Comparison of ENCODE assay signal across 26 cellular contexts in the genomic region with DNA sequence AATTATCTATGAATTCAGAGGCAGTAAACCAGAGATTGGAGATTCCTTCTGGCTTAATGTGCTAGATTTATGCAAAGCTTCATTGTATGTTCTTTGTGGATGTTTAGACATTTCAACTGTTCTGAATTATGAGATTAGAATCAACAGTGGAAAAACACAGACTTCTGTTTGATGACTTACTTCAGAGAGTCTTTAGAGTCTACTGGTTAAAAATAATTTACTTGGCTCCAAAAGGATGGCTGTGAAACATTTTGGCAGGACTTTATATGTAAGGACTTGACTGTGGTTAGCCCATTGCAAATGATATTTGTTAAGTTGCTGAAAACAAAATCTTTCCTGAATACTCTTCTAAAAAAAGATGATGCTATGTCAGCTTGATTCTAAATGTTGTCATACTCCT. TPM values are rescaled to one million over a fixed set of nuclear protein-coding genes. Genes with fewer than 3 reads are reported as not detected.
A peak's percentile ranks its signal among the peaks of the same experiment; 100 is the strongest.
DNase-seq lines count a peak whose midpoint lies in the region; ATAC-seq, FAIRE-seq and TF ChIP-seq lines count a peak whose summit lies in the region.
"Had no signal": no experiment of that assay in that cellular context is flagged by ENCODE, and none has a peak within 500 bp of the region (broad histone marks: within the 10 kb centered on the region; RNA-seq: fewer than 3 reads in every experiment).

No MANE protein-coding gene starts in this region.

- no peak for TF ChIP-seq CTCF in astrocyte (IDR thresholded peaks at IDR 0.05; ENCODE audit: insufficient read depth, low read depth, low read length)
- TF ChIP-seq CTCF in fibroblast of mammary gland (conservative IDR thresholded peaks at IDR 0.05; ENCODE audit: control insufficient read depth, insufficient read depth, low read depth, low read length) = no peak
- no peak for TF ChIP-seq CTCF in lower lobe of right lung (IDR thresholded peaks at IDR 0.05)

- no peak overlapping the region for H3K4me3 Mint-ChIP-seq in astrocyte (ENCODE audit: unreplicated experiment)
- H3K4me3 Mint-ChIP-seq: activated CD4-positive, alpha-beta memory T cell treated with anti-CD3 and anti-CD28 coated beads, Interleukin-2, amount 10 ng/mL, durations not matched to agents 7 days and 5 days; CD8-positive, alpha-beta T cell had no signal

- no peaks in the 10 kb centered on the region for H3K79me2 ChIP-seq in astrocyte (ENCODE audit: insufficient read depth, low read length)

- no peaks in the 10 kb centered on the region for H4K20me1 ChIP-seq in astrocyte (ENCODE audit: insufficient read depth, low read length)

- peaks cover 9% of the 10 kb centered on the region for H3K4me1 Mint-ChIP-seq in astrocyte (ENCODE audit: low read depth, unreplicated experiment)
- H3K4me1 Mint-ChIP-seq: activated CD4-positive, alpha-beta memory T cell treated with anti-CD3 and anti-CD28 coated beads, Interleukin-2, amount 10 ng/mL, durations not matched to agents 7 days and 5 days had no signal

- peaks cover 8% of the 10 kb centered on the region for H3K27me3 Mint-ChIP-seq in astrocyte (ENCODE audit: low read depth, unreplicated experiment)
- H3K27me3 Mint-ChIP-seq: activated CD4-positive, alpha-beta memory T cell treated with anti-CD3 and anti-CD28 coated beads, Interleukin-2, amount 10 ng/mL, durations not matched to agents 7 days and 5 days had no signal

- peak in 1 of 2 donors; percentile 47 for ATAC-seq in lower lobe of right lung
- ATAC-seq in GM19035 (IDR thresholded peaks at IDR 0.05; ENCODE audit: unreplicated experiment) = no peak
- ATAC-seq in activated CD4-positive, CD25-positive, alpha-beta regulatory T cell treated with anti-CD3 and anti-CD28 coated beads, Interleukin-2, amount 50 U/mL, for 24 hours = no peak
- ATAC-seq in GM21576 (IDR thresholded peaks at IDR 0.05; ENCODE audit: unreplicated experiment) = no peak
- ATAC-seq: CD8-positive, alpha-beta T cell; mucosa of descending colon; SK-N-SH treated with all-trans-retinoic acid at 6 μM for 48 hours had no signal

- no peak overlapping the region for H3K27ac ChIP-seq in astrocyte (ENCODE audit: low read depth, low read length)
- peak overlapping the region; percentile 10 for H3K27ac ChIP-seq in lower lobe of right lung
- H3K27ac ChIP-seq: cardiac muscle cell, gastrocnemius medialis had no signal

- no peaks in the 10 kb centered on the region for H3K9me3 Mint-ChIP-seq in astrocyte (ENCODE audit: unreplicated experiment)
- H3K9me3 Mint-ChIP-seq: CD8-positive, alpha-beta T cell had no signal

- no peak overlapping the region for H3K4me2 ChIP-seq in astrocyte (ENCODE audit: low read length)

- intact Hi-C loops in lower lobe of right lung (cut with DNase I) = no loop called here

- no peak for FAIRE-seq in astrocyte (lab: Jason Lieb, UNC)

- H3K4me1 ChIP-seq in astrocyte (ENCODE audit: insufficient read depth, low read length) (no peaks in the 10 kb centered on the region), lower lobe of right lung (peaks cover 12% of the 10 kb centered on the region)

- H2AFZ ChIP-seq in astrocyte (ENCODE audit: low read depth, low read length) = no peak overlapping the region

- H3K36me3 ChIP-seq in astrocyte (ENCODE audit: insufficient read depth, low read length) = no peaks in the 10 kb centered on the region
- H3K36me3 ChIP-seq in lower lobe of right lung = no peaks in the 10 kb centered on the region
- H3K36me3 ChIP-seq: cardiac muscle cell, gastrocnemius medialis, tibial nerve had no signal

- H3K27me3 ChIP-seq in astrocyte (ENCODE audit: insufficient read depth, low read length) (no peaks in the 10 kb centered on the region), lower lobe of right lung (ENCODE audit: low read depth) (no peaks in the 10 kb centered on the region)
- H3K27me3 ChIP-seq: cardiac muscle cell, gastrocnemius medialis, tibial nerve had no signal

- H3K36me3 Mint-ChIP-seq in astrocyte (ENCODE audit: low read depth, unreplicated experiment) = no peaks in the 10 kb centered on the region
- H3K36me3 Mint-ChIP-seq: CD8-positive, alpha-beta T cell had no signal

- DNase-seq in astrocyte (ENCODE audit: low read depth) = peak; percentile 12
- DNase-seq in fibroblast of mammary gland (ENCODE audit: low read depth) = peak; percentile 14
- no peak for DNase-seq in lower lobe of right lung
- DNase-seq in superior temporal gyrus (ENCODE audit: extremely low spot score) = peak; percentile 73
- no peak for DNase-seq in stimulated activated CD4-positive, alpha-beta T cell treated with anti-CD3 and anti-CD28 coated beads, Interleukin-1b, Interleukin-23, amount 100 ng/mL, for 48 hours
- DNase-seq: activated CD4-positive, alpha-beta memory T cell treated with anti-CD3 and anti-CD28 coated beads, Interleukin-2, amount 10 ng/mL, durations not matched to agents 7 days and 5 days; activated effector memory CD4-positive, alpha-beta T cell treated with anti-CD3 and anti-CD28 coated beads, Interleukin-2, amount 50 U/mL, for 16 hours; activated T-cell treated with anti-CD3 and anti-CD28 coated beads for 4 hours; AML-193; CD8-positive, alpha-beta T cell; dermis blood vessel endothelial cell; gastrocnemius medialis; Kasumi-1; mucosa of descending colon; NCI-H1048; NCI-H187; NCI-H526 treated with DMSO at 0.1 percent for 48 hours; stimulated activated naive CD4-positive, alpha-beta T cell had no signal

- no peak overlapping the region for H3K27ac Mint-ChIP-seq in astrocyte (ENCODE audit: unreplicated experiment)
- H3K27ac Mint-ChIP-seq: activated CD4-positive, alpha-beta memory T cell treated with anti-CD3 and anti-CD28 coated beads, Interleukin-2, amount 10 ng/mL, durations not matched to agents 7 days and 5 days; CD8-positive, alpha-beta T cell had no signal

- no peak overlapping the region for H3K9ac ChIP-seq in astrocyte (ENCODE audit: low read length)

- no peaks in the 10 kb centered on the region for H3K9me3 ChIP-seq in astrocyte (ENCODE audit: insufficient read depth, low read depth, low read length)
- no peaks in the 10 kb centered on the region for H3K9me3 ChIP-seq in lower lobe of right lung
- H3K9me3 ChIP-seq: gastrocnemius medialis, mucosa of descending colon, tibial nerve had no signal

- no peak overlapping the region for H3K4me3 ChIP-seq in astrocyte (ENCODE audit: insufficient read depth, low read depth, low read length)
- H3K4me3 ChIP-seq in fibroblast of mammary gland (ENCODE audit: control insufficient read depth, low read depth, low read length) = no peak overlapping the region
- H3K4me3 ChIP-seq in lower lobe of right lung = no peak overlapping the region
- H3K4me3 ChIP-seq: cardiac muscle cell, gastrocnemius medialis, mucosa of descending colon, tibial nerve had no signal

RNA-seq across cellular contexts. Expression of a gene that starts 25.5 kb away (rescaled TPM):
- total RNA-seq in astrocyte = not detected in 2 replicates
- total RNA-seq in lower lobe of right lung = not detected
- total RNA-seq: activated CD4-positive, alpha-beta memory T cell treated with anti-CD3 and anti-CD28 coated beads, Interleukin-2, amount 10 ng/mL, durations not matched to agents 7 days and 5 days; cardiac muscle cell; CD8-positive, alpha-beta T cell; dermis blood vessel endothelial cell; mucosa of descending colon; RPMI7951; T-helper 2 cell treated with Interferon-gamma antibody and Interleukin-4, amounts not matched to agents 100 ng/mL and 5 ng/mL, for 36 hours; tibial nerve had no signal

Comparison
In these comparisons a context has a peak if more than half of its experiments do, and no peak if none do; other contexts are left out.
1. DNase-seq: peak in astrocyte (single experiment), fibroblast of mammary gland (single experiment) and superior temporal gyrus (single experiment); none in lower lobe of right lung (single experiment) and stimulated activated CD4-positive, alpha-beta T cell treated with anti-CD3 and anti-CD28 coated beads, Interleukin-1b, Interleukin-23, amount 100 ng/mL, for 48 hours (single experiment).